In the genomic region with DNA sequence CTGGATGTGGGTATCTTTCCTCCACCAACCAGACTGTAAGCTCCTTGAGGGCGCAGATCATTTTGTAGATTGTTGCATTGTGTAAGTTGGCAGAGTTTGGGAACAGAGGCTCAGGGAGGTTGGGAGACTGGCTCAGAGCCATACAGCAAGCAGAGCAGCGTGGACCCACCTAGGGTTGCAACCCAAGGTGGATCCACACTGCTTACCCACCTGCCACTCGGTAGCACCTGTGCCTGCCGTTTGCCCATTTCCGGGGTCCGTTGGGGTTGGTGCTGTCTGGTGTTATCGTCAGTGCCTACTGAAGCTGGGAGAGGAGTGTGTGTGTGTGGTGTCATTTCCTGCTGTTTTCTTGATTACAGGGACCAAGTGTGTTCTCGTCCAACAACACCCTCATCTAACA, we compare ENCODE assay signal across 21 cellular contexts. TPM values are rescaled to one million over a fixed set of nuclear protein-coding genes. Genes with fewer than 3 reads are reported as not detected.
A peak's percentile ranks its signal among the peaks of the same experiment; 100 is the strongest.
DNase-seq lines count a peak whose midpoint lies in the region; ATAC-seq, FAIRE-seq and TF ChIP-seq lines count a peak whose summit lies in the region.
"Had no signal": no experiment of that assay in that cellular context is flagged by ENCODE, and none has a peak within 500 bp of the region (broad histone marks: within the 10 kb centered on the region; RNA-seq: fewer than 3 reads in every experiment).

No MANE protein-coding gene starts in this region.

- H3K4me3 ChIP-seq in Panc1 (ENCODE audit: low read depth in 2 of 2, low read length in 2 of 2) (no peak overlapping the region), endothelial cell of umbilical vein (replicated peaks in 1 of 3; ENCODE audit: insufficient read depth in 1 of 3, low read depth in 1 of 3, low read length in 3 of 3) (no peak overlapping the region)
- H3K4me3 ChIP-seq: HAP-1, upper lobe of right lung had no signal

- no peaks in the 10 kb centered on the region for H3K36me3 Mint-ChIP-seq in activated CD4-positive, alpha-beta T cell treated with anti-CD3 and anti-CD28 coated beads, Interleukin-2, amount 10 ng/mL, durations not matched to agents 24 days and 14 days (ENCODE audit: low read depth)
- no peaks in the 10 kb centered on the region for H3K36me3 Mint-ChIP-seq in stimulated activated effector memory CD8-positive, alpha-beta T cell treated with anti-CD3 and anti-CD28 coated beads, Interleukin-12 subunit alpha, Interleukin-12 subunit beta, amount 100 ng/mL, for 72 hours
- no peaks in the 10 kb centered on the region for H3K36me3 Mint-ChIP-seq in CD4-positive, alpha-beta T cell (ENCODE audit: low read depth)
- H3K36me3 Mint-ChIP-seq: memory B cell; naive thymus-derived CD8-positive, alpha-beta T cell had no signal

- H3K27me3 ChIP-seq in Panc1 (ENCODE audit: control insufficient read depth, insufficient read depth, low read length) (no peaks in the 10 kb centered on the region), endothelial cell of umbilical vein (ENCODE audit: control insufficient read depth in 2 of 2, insufficient read depth in 2 of 2, low read length in 2 of 2) (no peaks in the 10 kb centered on the region)
- no peaks in the 10 kb centered on the region for H3K27me3 ChIP-seq in CD4-positive, alpha-beta T cell (ENCODE audit: control insufficient read depth, insufficient read depth, low read length)
- H3K27me3 ChIP-seq: upper lobe of right lung had no signal

- no TSS peak for BruUV-seq in Panc1 (replicated peaks; lab: Mats Ljungman, UMichigan)
- no TSS peak for BruUV-seq in endothelial cell of umbilical vein (replicated peaks; lab: Mats Ljungman, UMichigan)

- FAIRE-seq in endothelial cell of umbilical vein (lab: Jason Lieb, UNC): peak; percentile 81
- FAIRE-seq: A204.1, HepG2 had no signal

- peaks cover 33% of the 10 kb centered on the region for H3K4me1 Mint-ChIP-seq in activated CD4-positive, alpha-beta T cell treated with anti-CD3 and anti-CD28 coated beads, Interleukin-2, amount 10 ng/mL, durations not matched to agents 24 days and 14 days
- H3K4me1 Mint-ChIP-seq in stimulated activated effector memory CD8-positive, alpha-beta T cell treated with anti-CD3 and anti-CD28 coated beads, Interleukin-12 subunit alpha, Interleukin-12 subunit beta, amount 100 ng/mL, for 72 hours: peaks cover 16% of the 10 kb centered on the region
- H3K4me1 Mint-ChIP-seq in CD4-positive, alpha-beta T cell (ENCODE audit: low read depth): no peaks in the 10 kb centered on the region
- H3K4me1 Mint-ChIP-seq: memory B cell had no signal

- intact Hi-C loops in activated CD4-positive, alpha-beta T cell treated with anti-CD3 and anti-CD28 coated beads, Interleukin-2, amount 10 ng/mL, durations not matched to agents 24 days and 14 days (cut with micrococcal nuclease): loop anchor here (2.0 kb wide), 1 partner anchor 20 kb away; no protein-coding TSS in a partner anchor
- intact Hi-C loops in Panc1 (cut with micrococcal nuclease; ENCODE audit: unreplicated experiment): no loop called here
- intact Hi-C loops in endothelial cell of umbilical vein (cut with micrococcal nuclease): no loop called here
- intact Hi-C loops in CD4-positive, alpha-beta T cell (cut with DNase I, micrococcal nuclease): no loop called here

- POLR2A ChIA-PET in Panc1 (lab: Charles Lee) (no interaction called here), endothelial cell of umbilical vein (lab: Charles Lee) (no interaction called here)
- POLR2A ChIA-PET in CD4-positive, alpha-beta T cell (lab: Charles Lee): no interaction called here

- H3K4me1 ChIP-seq in Panc1 (ENCODE audit: control insufficient read depth, insufficient read depth, low read length) (peaks cover 75% of the 10 kb centered on the region), endothelial cell of umbilical vein (ENCODE audit: control insufficient read depth, extremely low read depth, insufficient read depth, low read length) (peaks cover 47% of the 10 kb centered on the region)

- in situ Hi-C loops in Panc1 (cut with HindIII; ENCODE audit: low pct_unique_long_range_greater_than_20kb, low sequenced_read_pairs): no loop called here

- no peak overlapping the region for H3K4me2 ChIP-seq in endothelial cell of umbilical vein (ENCODE audit: insufficient read depth, low read length)

- no peak for TF ChIP-seq CTCF in Panc1 (IDR thresholded peaks at IDR 0.05)
- no peak for TF ChIP-seq CTCF in endothelial cell of umbilical vein (IDR thresholded peaks at IDR 0.05; ENCODE audit: extremely low read depth in 1 of 2, insufficient read depth in 1 of 2, low read depth in 1 of 2, low read length in 2 of 2)
- TF ChIP-seq CTCF in CD4-positive, alpha-beta T cell (IDR thresholded peaks at IDR 0.05): no peak

- H4K20me1 ChIP-seq in endothelial cell of umbilical vein (replicated peaks; ENCODE audit: control insufficient read depth, extremely low read depth, insufficient read depth, low read length): no peaks in the 10 kb centered on the region

- H3K36me3 ChIP-seq in Panc1 (ENCODE audit: control insufficient read depth, insufficient read depth, low read length): no peaks in the 10 kb centered on the region; the same call in 1 of the 2 replicates
- H3K36me3 ChIP-seq in endothelial cell of umbilical vein (ENCODE audit: control insufficient read depth in 2 of 2, extremely low read depth in 1 of 2, insufficient read depth in 2 of 2, low read length in 2 of 2): peaks cover 0 to 13% of the 10 kb centered on the region in 2 experiments

- peak overlapping the region; percentile 74 for H3K27ac Mint-ChIP-seq in activated CD4-positive, alpha-beta T cell treated with anti-CD3 and anti-CD28 coated beads, Interleukin-2, amount 10 ng/mL, durations not matched to agents 24 days and 14 days
- peak overlapping the region; percentile 38 for H3K27ac Mint-ChIP-seq in stimulated activated effector memory CD8-positive, alpha-beta T cell treated with anti-CD3 and anti-CD28 coated beads, Interleukin-12 subunit alpha, Interleukin-12 subunit beta, amount 100 ng/mL, for 72 hours
- H3K27ac Mint-ChIP-seq in CD4-positive, alpha-beta T cell: no peak overlapping the region
- H3K27ac Mint-ChIP-seq: memory B cell had no signal

- no peak for TF ChIP-seq POLR2A in endothelial cell of umbilical vein (IDR thresholded peaks at IDR 0.05; ENCODE audit: low read depth, low read length)

- no peaks in the 10 kb centered on the region for H3K9me1 ChIP-seq in endothelial cell of umbilical vein (replicated peaks; ENCODE audit: control insufficient read depth, extremely low read depth, insufficient read depth, low read length)

- no peak overlapping the region for H2AFZ ChIP-seq in endothelial cell of umbilical vein (ENCODE audit: low read depth, low read length)

- H3K9me3 ChIP-seq in Panc1 (ENCODE audit: control insufficient read depth, insufficient read depth, low read depth, low read length) (no peaks in the 10 kb centered on the region), endothelial cell of umbilical vein (replicated peaks; ENCODE audit: control insufficient read depth, insufficient read depth, low read length) (no peaks in the 10 kb centered on the region)
- H3K9me3 ChIP-seq in CD4-positive, alpha-beta T cell (ENCODE audit: control insufficient read depth, low read length): no peaks in the 10 kb centered on the region
- H3K9me3 ChIP-seq: HAP-1, upper lobe of right lung had no signal

- peak overlapping the region; percentile 8 for H3K4me3 Mint-ChIP-seq in activated CD4-positive, alpha-beta T cell treated with anti-CD3 and anti-CD28 coated beads, Interleukin-2, amount 10 ng/mL, durations not matched to agents 24 days and 14 days
- H3K4me3 Mint-ChIP-seq in stimulated activated effector memory CD8-positive, alpha-beta T cell treated with anti-CD3 and anti-CD28 coated beads, Interleukin-12 subunit alpha, Interleukin-12 subunit beta, amount 100 ng/mL, for 72 hours: no peak overlapping the region
- no peak overlapping the region for H3K4me3 Mint-ChIP-seq in CD4-positive, alpha-beta T cell
- H3K4me3 Mint-ChIP-seq: brain; memory B cell; naive thymus-derived CD8-positive, alpha-beta T cell had no signal

- no peak for DNase-seq in activated CD4-positive, alpha-beta T cell treated with anti-CD3 and anti-CD28 coated beads, Interleukin-2, amount 10 ng/mL, durations not matched to agents 24 days and 14 days
- DNase-seq in activated CD4-positive, alpha-beta T cell treated with anti-CD3 and anti-CD28 coated beads, Interleukin-2, amount 50 U/mL, for 4 hours: no peak
- no peak for DNase-seq in Panc1 (ENCODE audit: low read depth, low spot score)
- DNase-seq in endothelial cell of umbilical vein (ENCODE audit: low read depth, low spot score): no peak
- no peak for DNase-seq in stimulated activated effector memory CD8-positive, alpha-beta T cell treated with anti-CD3 and anti-CD28 coated beads, Interleukin-12 subunit alpha, Interleukin-12 subunit beta, amount 100 ng/mL, for 72 hours (ENCODE audit: low spot score in 2 of 2)
- DNase-seq in CD4-positive, alpha-beta T cell: no peak
- DNase-seq in NCI-H774 (lab: John Stamatoyannopoulos, UW): no peak
- DNase-seq: activated CD4-positive, alpha-beta T cell treated with anti-CD3 and anti-CD28 coated beads for 4 hours; activated naive CD4-positive, alpha-beta T cell treated with anti-CD3 and anti-CD28 coated beads, Interleukin-2, amount 50 U/mL, for 16 hours; MM.1S; naive thymus-derived CD8-positive, alpha-beta T cell; NCI-H1436 treated with DMSO at 0.1 percent for 48 hours; stimulated activated CD4-positive, alpha-beta T cell treated with anti-CD3 and anti-CD28 coated beads, Interleukin-1b, Interleukin-23, amount 100 ng/mL, for 48 hours; stimulated activated naive CD4-positive, alpha-beta T cell treated with Interleukin-2 at 50 U/mL for 16 hours had no signal

- H3K27ac ChIP-seq in Panc1 (ENCODE audit: low read length): peak overlapping the region; percentile 67
- peak overlapping the region; percentile 11 for H3K27ac ChIP-seq in endothelial cell of umbilical vein (ENCODE audit: insufficient read depth, low read depth, low read length)
- H3K27ac ChIP-seq in CD4-positive, alpha-beta T cell (ENCODE audit: low read depth, low read length): no peak overlapping the region
- H3K27ac ChIP-seq: upper lobe of right lung had no signal

- peaks cover 33% of the 10 kb centered on the region for H3K79me2 ChIP-seq in endothelial cell of umbilical vein (ENCODE audit: control insufficient read depth, insufficient read depth, low read length)

- ATAC-seq in Panc1 (no peak), HG02840 (IDR thresholded peaks at IDR 0.05; ENCODE audit: low FRiP score, unreplicated experiment) (no peak)
- no peak for ATAC-seq in stimulated activated effector memory CD8-positive, alpha-beta T cell treated with anti-CD3 and anti-CD28 coated beads, Interleukin-12 subunit alpha, Interleukin-12 subunit beta, amount 100 ng/mL, for 72 hours
- ATAC-seq in CD4-positive, alpha-beta T cell (ENCODE audit: poor library complexity): no peak
- ATAC-seq: HepG2; naive thymus-derived CD8-positive, alpha-beta T cell had no signal

- H3K9ac ChIP-seq in endothelial cell of umbilical vein (replicated peaks; ENCODE audit: extremely low read depth, insufficient read depth, low read length): no peak overlapping the region

- CTCF ChIA-PET in Panc1 (lab: Charles Lee) (interaction anchor here (0.6 kb wide), 1 partner anchor 1123 kb away, joined by 3 read pairs; no protein-coding TSS in a partner anchor), endothelial cell of umbilical vein (lab: Charles Lee) (interaction anchor here (0.8 to 2.8 kb wide), 10 partner anchors 9 to 132 kb away, joined by 3 to 19 read pairs (median 8); no protein-coding TSS in a partner anchor)
- CTCF ChIA-PET in CD4-positive, alpha-beta T cell (lab: Charles Lee): no interaction called here

- dilution Hi-C loops in endothelial cell of umbilical vein (cut with MboI; ENCODE audit: extremely low pct_ligation_motif_present, low sequenced_read_pairs): no loop called here

- peaks cover 3% of the 10 kb centered on the region for H3K27me3 Mint-ChIP-seq in activated CD4-positive, alpha-beta T cell treated with anti-CD3 and anti-CD28 coated beads, Interleukin-2, amount 10 ng/mL, durations not matched to agents 24 days and 14 days
- H3K27me3 Mint-ChIP-seq in CD4-positive, alpha-beta T cell: no peaks in the 10 kb centered on the region

- no peaks in the 10 kb centered on the region for H3K9me3 Mint-ChIP-seq in activated CD4-positive, alpha-beta T cell treated with anti-CD3 and anti-CD28 coated beads, Interleukin-2, amount 10 ng/mL, durations not matched to agents 24 days and 14 days
- no peaks in the 10 kb centered on the region for H3K9me3 Mint-ChIP-seq in stimulated activated effector memory CD8-positive, alpha-beta T cell treated with anti-CD3 and anti-CD28 coated beads, Interleukin-12 subunit alpha, Interleukin-12 subunit beta, amount 100 ng/mL, for 72 hours
- no peaks in the 10 kb centered on the region for H3K9me3 Mint-ChIP-seq in CD4-positive, alpha-beta T cell
- H3K9me3 Mint-ChIP-seq: brain; memory B cell; naive thymus-derived CD8-positive, alpha-beta T cell had no signal

RNA-seq across cellular contexts. Expression of gene SMAD6, which starts 19.0 kb away (rescaled TPM):
- 0.19 and 0.40 TPM in 2 replicates for total RNA-seq in activated CD4-positive, alpha-beta T cell treated with anti-CD3 and anti-CD28 coated beads, Interleukin-2, amount 10 ng/mL, durations not matched to agents 24 days and 14 days
- total RNA-seq in Panc1 (2021; ENCODE audit: unreplicated experiment) (45.9 TPM), endothelial cell of umbilical vein (12.4 and 12.5 TPM in 2 replicates)
- 52.1 TPM for polyA plus RNA-seq in Panc1 (2012; ENCODE audit: insufficient read length)
- polyA plus RNA-seq in endothelial cell of umbilical vein: 7.3 and 8.8 TPM in 2 replicates
- polyA plus RNA-seq in endothelial cell of umbilical vein (2011; cell fraction: cytosol; rRNA removed): 3.5 and 4.0 TPM in 2 replicates
- polyA plus RNA-seq in endothelial cell of umbilical vein (2011; cell fraction: nucleus; rRNA removed): 22.2 and 24.2 TPM in 2 replicates
- 5.8 and 11.3 TPM in 2 replicates for polyA plus RNA-seq in endothelial cell of umbilical vein (2012)
- 28.0 and 29.7 TPM in 2 replicates for polyA minus RNA-seq in endothelial cell of umbilical vein
- 45.7 TPM for polyA minus RNA-seq in endothelial cell of umbilical vein (2011; cell fraction: cytosol; rRNA and poly(A)+ RNA removed)
- 22.4 and 35.7 TPM in 2 replicates for polyA minus RNA-seq in endothelial cell of umbilical vein (2011; cell fraction: nucleus; rRNA and poly(A)+ RNA removed)
- under 1 TPM; 0.59 to 0.69 TPM for total RNA-seq in CD4-positive, alpha-beta T cell
- polyA plus RNA-seq: naive thymus-derived CD8-positive, alpha-beta T cell had no signal
